ENCODE assay signal across 21 cellular contexts in genomic region chr4:109609431-109609830, GRCh38.
"Had no signal": no experiment of that assay in that cellular context is flagged by ENCODE, and none has a peak within 500 bp of the region (broad histone marks: within the 10 kb centered on the region; RNA-seq: fewer than 3 reads in every experiment).

No MANE protein-coding gene starts in this region.

- DNase-seq: activated CD4-positive, alpha-beta T cell treated with anti-CD3 and anti-CD28 coated beads, Interleukin-2, amount 50 U/mL, for 48 hours; activated gamma-delta T cell; amygdala; cortex of kidney; kidney; lower lobe of right lung; mesendoderm; mucosa of descending colon; posterior cingulate gyrus; sigmoid colon; stimulated activated CD4-positive, alpha-beta T cell treated with anti-CD3 and anti-CD28 coated beads, Interleukin-4, amount 100 ng/mL, for 1 hour; stimulated activated naive CD8-positive, alpha-beta T cell treated with anti-CD3 and anti-CD28 coated beads, Interleukin-15, Interleukin-2, amounts not matched to agents 100 U/mL and 50 U/mL, for 24 hours; substantia nigra; tibial artery had no signal

- ATAC-seq: left lobe of liver; lower lobe of right lung; mucosa of descending colon; stimulated activated naive CD8-positive, alpha-beta T cell treated with anti-CD3 and anti-CD28 coated beads, Interleukin-15, Interleukin-2, amounts not matched to agents 100 U/mL and 50 U/mL, for 24 hours had no signal

- H3K4me3 Mint-ChIP-seq: activated T-helper 1 cell treated with anti-CD3 and anti-CD28 coated beads, Interleukin-12 subunit alpha, Interleukin-12 subunit beta, Interleukin-2, Interleukin-4 antibody, amounts not matched to agents 30 ng/mL and 10 ng/mL and 1 ng/mL, durations not matched to agents 14 hours and 24 hours and 36 hours; neural crest cell had no signal

- H3K27ac Mint-ChIP-seq: activated T-helper 1 cell treated with anti-CD3 and anti-CD28 coated beads, Interleukin-12 subunit alpha, Interleukin-12 subunit beta, Interleukin-2, Interleukin-4 antibody, amounts not matched to agents 30 ng/mL and 10 ng/mL and 1 ng/mL, durations not matched to agents 14 hours and 24 hours and 36 hours had no signal

- FAIRE-seq: kidney, TTC549, urothelium cell line had no signal

- H3K27me3 ChIP-seq: sigmoid colon, tibial artery had no signal

- H3K27me3 Mint-ChIP-seq: activated naive CD4-positive, alpha-beta T cell treated with anti-CD3 and anti-CD28 coated beads, Interleukin-2, amount 50 U/mL, for 24 hours had no signal

- H3K27ac ChIP-seq: lower lobe of right lung, sigmoid colon, SK-N-MC, tibial artery had no signal

- H3K36me3 ChIP-seq: lower lobe of right lung, sigmoid colon, tibial artery had no signal

- H3K4me3 ChIP-seq: lower lobe of right lung, mucosa of descending colon, sigmoid colon, SK-N-MC, tibial artery had no signal

- H3K4me1 Mint-ChIP-seq: neural crest cell had no signal
